ENCODE assay signal across 18 cellular contexts in the genomic region with DNA sequence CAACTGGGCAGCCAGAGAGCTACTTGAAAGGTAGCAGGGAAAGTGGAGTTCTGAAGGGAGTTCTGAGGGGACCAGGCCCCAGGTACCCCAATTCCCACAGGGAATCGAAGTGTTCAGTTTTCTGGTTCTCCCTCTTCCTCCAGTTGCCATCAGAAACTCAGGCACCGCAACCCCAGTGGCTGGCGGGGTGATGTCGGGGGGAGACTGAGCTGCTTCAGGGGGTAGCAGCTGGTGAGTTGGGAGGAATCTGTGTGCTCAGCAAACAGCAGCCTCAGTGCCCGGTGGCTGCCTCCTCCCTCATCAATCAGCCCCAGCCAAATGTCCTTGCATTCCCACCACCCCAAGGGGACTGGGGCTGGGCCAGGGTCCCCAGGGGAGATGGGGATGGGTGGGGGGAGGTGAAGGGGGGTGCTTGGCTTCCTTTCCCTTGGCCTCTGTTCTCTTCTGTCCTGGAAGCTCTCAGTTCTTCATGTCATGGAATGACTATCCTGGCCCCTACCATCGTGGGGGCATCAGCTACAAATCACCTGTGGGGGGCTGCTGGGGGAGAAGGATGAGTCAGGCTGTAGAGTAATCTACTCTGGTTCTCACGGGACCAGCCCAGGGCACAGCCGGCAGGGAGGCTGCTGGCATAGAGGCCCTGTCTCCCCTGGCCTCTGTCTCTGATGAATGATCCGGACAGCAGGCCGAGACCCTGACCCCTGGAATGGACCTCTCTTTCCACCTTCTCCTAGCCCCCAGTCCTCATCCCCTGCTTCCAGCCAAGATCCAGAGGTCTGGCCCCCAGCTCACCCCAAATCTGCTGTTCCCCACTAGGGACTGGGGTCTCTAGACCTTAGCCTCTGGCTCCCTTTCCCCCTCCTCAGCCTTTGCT. TPM values are rescaled to one million over a fixed set of nuclear protein-coding genes. Genes with fewer than 3 reads are reported as not detected.
A peak's percentile ranks its signal among the peaks of the same experiment; 100 is the strongest.
DNase-seq lines count a peak whose midpoint lies in the region; ATAC-seq and TF ChIP-seq lines count a peak whose summit lies in the region.
"Had no signal": no experiment of that assay in that cellular context is flagged by ENCODE, and none has a peak within 500 bp of the region (broad histone marks: within the 10 kb centered on the region; RNA-seq: fewer than 3 reads in every experiment).

No MANE protein-coding gene starts in this region.

- H3K4me3 Mint-ChIP-seq in brain (peak overlapping the region; percentile 50 to 92 (median 89)), nephron progenitor cell (peak overlapping the region; percentile 44), type B pancreatic cell (peak overlapping the region; percentile 72)
- H3K4me3 Mint-ChIP-seq: CD4-positive, alpha-beta T cell; HFFc6 had no signal

- H3K9me3 Mint-ChIP-seq in brain, result no peaks in the 10 kb centered on the region
- H3K9me3 Mint-ChIP-seq in nephron progenitor cell, result no peaks in the 10 kb centered on the region
- no peaks in the 10 kb centered on the region for H3K9me3 Mint-ChIP-seq in type B pancreatic cell
- H3K9me3 Mint-ChIP-seq: CD4-positive, alpha-beta T cell; HFFc6 had no signal

- DNase-seq in NCI-H2227 (lab: John Stamatoyannopoulos, UW; ENCODE audit: unreplicated experiment), result peak; percentile 8
- no peak for DNase-seq in NCI-H2227 treated with DMSO at 0.1 percent for 48 hours (lab: John Stamatoyannopoulos, UW)
- no peak for DNase-seq in nephron progenitor cell
- no peak for DNase-seq in type B pancreatic cell (ENCODE audit: extremely low spot score, unreplicated experiment)
- DNase-seq in GOT3 (lab: John Stamatoyannopoulos, UW), result no peak
- no peak for DNase-seq in HT-29 (ENCODE audit: low spot score)
- DNase-seq: 8988T; Caco-2; CD4-positive, alpha-beta T cell; GDM1; HFFc6; Kasumi-1; NCI-H1092 treated with DMSO at 0.1 percent for 48 hours; NCI-H2081; NCI-H510A treated with DMSO at 0.1 percent for 48 hours; SJCRH30 had no signal

- TF ChIP-seq CTCF in brain (conservative IDR thresholded peaks at IDR 0.05) (no peak), nephron progenitor cell (IDR thresholded peaks at IDR 0.05) (no peak), type B pancreatic cell (conservative IDR thresholded peaks at IDR 0.05) (no peak)

- H3K36me3 Mint-ChIP-seq in brain, result peaks cover 4% of the 10 kb centered on the region
- H3K36me3 Mint-ChIP-seq in nephron progenitor cell (ENCODE audit: low read depth), result peaks cover 14% of the 10 kb centered on the region
- peaks cover 4% of the 10 kb centered on the region for H3K36me3 Mint-ChIP-seq in type B pancreatic cell

- peak overlapping the region; percentile 14 to 99 (median 90) for H3K27ac Mint-ChIP-seq in brain
- H3K27ac Mint-ChIP-seq in nephron progenitor cell, result no peak overlapping the region
- H3K27ac Mint-ChIP-seq in type B pancreatic cell, result peak overlapping the region; percentile 62
- H3K27ac Mint-ChIP-seq: CD4-positive, alpha-beta T cell; HFFc6 had no signal

- peaks cover 6% of the 10 kb centered on the region for H3K27me3 Mint-ChIP-seq in brain
- peaks cover 56% of the 10 kb centered on the region for H3K27me3 Mint-ChIP-seq in nephron progenitor cell (ENCODE audit: low read depth, poor library complexity)
- peaks cover 52% of the 10 kb centered on the region for H3K27me3 Mint-ChIP-seq in type B pancreatic cell

- ATAC-seq in GM21576 (IDR thresholded peaks at IDR 0.05; ENCODE audit: unreplicated experiment), result no peak

- H3K4me1 Mint-ChIP-seq in brain (peaks cover 93% of the 10 kb centered on the region), nephron progenitor cell (peaks cover 78% of the 10 kb centered on the region), type B pancreatic cell (ENCODE audit: unreplicated experiment) (peaks cover 52% of the 10 kb centered on the region)

RNA-seq across cellular contexts. Expression of gene DNAH2, which starts 2.6 kb away (rescaled TPM):
- 3.8 TPM for polyA plus RNA-seq in brain (ENCODE audit: insufficient read depth, low read depth, low replicate concordance)
- 0.10 and 1.0 TPM in 2 replicates for total RNA-seq in type B pancreatic cell (ENCODE audit: low replicate concordance)
- 0.21 TPM in 1 of 2 replicates, not detected in the other for total RNA-seq in HT-29 (2014; rRNA removed; shearing (Covaris generic))
- total RNA-seq: CD4-positive, alpha-beta T cell; HFFc6; SJCRH30 had no signal

RNA-seq across cellular contexts. Expression of gene EFNB3, which starts 10.0 kb away (rescaled TPM):
- polyA plus RNA-seq in brain (ENCODE audit: insufficient read depth, low read depth, low replicate concordance), result 54.0 TPM
- 11.4 and 79.5 TPM in 2 replicates for total RNA-seq in type B pancreatic cell (ENCODE audit: low replicate concordance)
- total RNA-seq in HT-29 (2014; rRNA removed; shearing (Covaris generic)), result not detected in 2 replicates
- total RNA-seq: CD4-positive, alpha-beta T cell had no signal

RNA-seq across cellular contexts. Expression of gene WRAP53, which starts 26.7 kb away (rescaled TPM):
- polyA plus RNA-seq in brain (ENCODE audit: insufficient read depth, low read depth, low replicate concordance), result 42.0 TPM
- 10.2 and 22.1 TPM in 2 replicates for total RNA-seq in type B pancreatic cell (ENCODE audit: low replicate concordance)
- 18.5 and 23.0 TPM in 2 replicates for total RNA-seq in HT-29 (2014; rRNA removed; shearing (Covaris generic))

RNA-seq across cellular contexts. Expression of gene TP53, which starts 27.7 kb away (rescaled TPM):
- polyA plus RNA-seq in brain (ENCODE audit: insufficient read depth, low read depth, low replicate concordance), result 58.4 TPM
- 80.7 and 123 TPM in 2 replicates for total RNA-seq in type B pancreatic cell (ENCODE audit: low replicate concordance)
- total RNA-seq in HT-29 (2014; rRNA removed; shearing (Covaris generic)), result 57.1 and 61.0 TPM in 2 replicates

Comparison
In these comparisons a context has a peak if more than half of its experiments do, and no peak if none do; other contexts are left out.
1. RNA of gene EFNB3, which starts 10.0 kb away (total RNA-seq): 11.4 to 79.5 TPM in type B pancreatic cell; not detected in HT-29; every median in the first group is over 10 times any median in the second.
2. Peak in every context shown above with its lines, with median percentiles within 50 percentile points of each other: H3K4me3 Mint-ChIP-seq.